8 cellular contexts compared by ENCODE assay signal in genomic region chr2:222100704-222101103, GRCh38.
"Had no signal": no experiment of that assay in that cellular context is flagged by ENCODE, and none has a peak within 500 bp of the region (broad histone marks: within the 10 kb centered on the region; RNA-seq: fewer than 3 reads in every experiment).

No MANE protein-coding gene starts in this region.

- ATAC-seq: GM23338 had no signal

- H3K4me1 Mint-ChIP-seq: IgD-negative memory B cell had no signal

- H3K4me3 ChIP-seq: GM23338 had no signal

- FAIRE-seq: H1, H54 had no signal

- H3K9me3 Mint-ChIP-seq: GM23338, H9, IgD-negative memory B cell had no signal

- H3K27ac ChIP-seq: HL-60 had no signal

- DNase-seq: H9, HCEC 1CT, KBM-7 had no signal

- H3K27ac Mint-ChIP-seq: GM23338, H9, IgD-negative memory B cell had no signal

- H3K36me3 Mint-ChIP-seq: IgD-negative memory B cell had no signal

- H3K4me3 Mint-ChIP-seq: GM23338, H9, IgD-negative memory B cell had no signal

- H3K27me3 Mint-ChIP-seq: IgD-negative memory B cell had no signal
